Comparison of ENCODE assay signal across 9 cellular contexts in the genomic region with DNA sequence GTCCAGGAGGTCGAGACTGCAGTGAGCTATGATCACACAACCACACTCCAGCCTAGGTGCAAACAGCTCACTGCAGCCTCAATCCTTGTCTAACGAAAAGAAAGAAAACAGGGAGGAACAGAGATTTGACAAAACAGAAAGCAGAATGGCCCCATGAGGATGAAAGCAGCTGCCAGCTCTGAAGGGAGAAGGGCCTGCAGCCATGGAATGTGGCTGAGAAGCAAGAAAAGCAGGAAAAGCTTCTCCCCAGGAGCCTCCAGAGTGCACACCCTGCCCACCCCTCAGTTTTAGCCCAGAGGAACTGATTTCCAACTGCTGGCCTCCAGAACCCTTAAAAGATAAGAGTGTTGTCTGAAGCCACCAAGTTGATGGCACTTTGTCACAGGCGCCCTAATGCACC. TPM values are rescaled to one million over a fixed set of nuclear protein-coding genes. Genes with fewer than 3 reads are reported as not detected.
DNase-seq lines count a peak whose midpoint lies in the region; ATAC-seq and TF ChIP-seq lines count a peak whose summit lies in the region.
"Had no signal": no experiment of that assay in that cellular context is flagged by ENCODE, and none has a peak within 500 bp of the region (broad histone marks: within the 10 kb centered on the region; RNA-seq: fewer than 3 reads in every experiment).

No MANE protein-coding gene starts in this region.

- H3K4me3 ChIP-seq in muscle layer of colon (ENCODE audit: low read depth in 1 of 2, low read length in 2 of 2) (peak overlapping the region in 1 of 2 donors; percentile 39), vagina (no peak overlapping the region)

- no peaks in the 10 kb centered on the region for H3K36me3 ChIP-seq in muscle layer of colon (ENCODE audit: insufficient read depth, low read length)
- no peaks in the 10 kb centered on the region for H3K36me3 ChIP-seq in vagina

- no peaks in the 10 kb centered on the region for H3K9me3 Mint-ChIP-seq in activated naive CD4-positive, alpha-beta T cell treated with anti-CD3 and anti-CD28 coated beads, Interleukin-2, amount 10 ng/mL, durations not matched to agents 7 days and 5 days
- H3K9me3 Mint-ChIP-seq in central memory CD8-positive, alpha-beta T cell = no peaks in the 10 kb centered on the region

- H3K27ac ChIP-seq in muscle layer of colon (ENCODE audit: low read depth, low read length) = peak overlapping the region; percentile 93
- peak overlapping the region; percentile 92 for H3K27ac ChIP-seq in vagina

- H3K4me1 Mint-ChIP-seq in activated naive CD4-positive, alpha-beta T cell treated with anti-CD3 and anti-CD28 coated beads, Interleukin-2, amount 10 ng/mL, durations not matched to agents 7 days and 5 days = peaks cover 98% of the 10 kb centered on the region
- H3K4me1 Mint-ChIP-seq in central memory CD8-positive, alpha-beta T cell = peaks cover 89% of the 10 kb centered on the region

- no peak for DNase-seq in activated naive CD4-positive, alpha-beta T cell treated with anti-CD3 and anti-CD28 coated beads, Interleukin-2, amount 10 ng/mL, durations not matched to agents 7 days and 5 days
- DNase-seq in activated naive CD4-positive, alpha-beta T cell (lab: John Stamatoyannopoulos, UW) = no peak
- DNase-seq in central memory CD8-positive, alpha-beta T cell (ENCODE audit: low spot score in 2 of 2) = no peak
- DNase-seq in vagina (ENCODE audit: extremely low spot score in 2 of 2) (no peak), 8988T (no peak), HuH-7.5 (ENCODE audit: low spot score) (no peak), NCI-H524 (lab: John Stamatoyannopoulos, UW) (no peak)
- DNase-seq: NCI-H1694 had no signal

- H3K27me3 ChIP-seq in muscle layer of colon (ENCODE audit: control insufficient read depth in 1 of 2, insufficient read depth in 2 of 2, low read length in 2 of 2) (no peaks in the 10 kb centered on the region), vagina (no peaks in the 10 kb centered on the region)

- no peaks in the 10 kb centered on the region for H3K27me3 Mint-ChIP-seq in activated naive CD4-positive, alpha-beta T cell treated with anti-CD3 and anti-CD28 coated beads, Interleukin-2, amount 10 ng/mL, durations not matched to agents 7 days and 5 days
- no peaks in the 10 kb centered on the region for H3K27me3 Mint-ChIP-seq in central memory CD8-positive, alpha-beta T cell

- H3K4me1 ChIP-seq in muscle layer of colon (ENCODE audit: insufficient read depth, low read length) (peaks cover 87% of the 10 kb centered on the region), vagina (peaks cover 77% of the 10 kb centered on the region)

- CTCF ChIA-PET in activated naive CD4-positive, alpha-beta T cell treated with anti-CD3 and anti-CD28 coated beads, Interleukin-2, amount 10 ng/mL, durations not matched to agents 7 days and 5 days (lab: Charles Lee) = interaction anchor here (0.9 to 1.1 kb wide), 3 partner anchors 11 to 51 kb away, joined by 3 to 4 read pairs (median 3); no protein-coding TSS in a partner anchor

- no peak for TF ChIP-seq CTCF in vagina (IDR thresholded peaks at IDR 0.05)

- peak overlapping the region; percentile 93 for H3K27ac Mint-ChIP-seq in activated naive CD4-positive, alpha-beta T cell treated with anti-CD3 and anti-CD28 coated beads, Interleukin-2, amount 10 ng/mL, durations not matched to agents 7 days and 5 days
- peak overlapping the region; percentile 93 for H3K27ac Mint-ChIP-seq in central memory CD8-positive, alpha-beta T cell (ENCODE audit: low read depth)

- H3K9me3 ChIP-seq in muscle layer of colon (ENCODE audit: low read length) = no peaks in the 10 kb centered on the region
- H3K9me3 ChIP-seq in vagina = no peaks in the 10 kb centered on the region

- H3K4me3 Mint-ChIP-seq in activated naive CD4-positive, alpha-beta T cell treated with anti-CD3 and anti-CD28 coated beads, Interleukin-2, amount 10 ng/mL, durations not matched to agents 7 days and 5 days = peak overlapping the region; percentile 45
- peak overlapping the region; percentile 66 for H3K4me3 Mint-ChIP-seq in central memory CD8-positive, alpha-beta T cell

- peaks cover 53% of the 10 kb centered on the region for H3K36me3 Mint-ChIP-seq in activated naive CD4-positive, alpha-beta T cell treated with anti-CD3 and anti-CD28 coated beads, Interleukin-2, amount 10 ng/mL, durations not matched to agents 7 days and 5 days
- peaks cover 21% of the 10 kb centered on the region for H3K36me3 Mint-ChIP-seq in central memory CD8-positive, alpha-beta T cell (ENCODE audit: insufficient read depth)

- intact Hi-C loops in vagina (cut with DNase I) = no loop called here

- no peak overlapping the region for H3K9ac ChIP-seq in muscle layer of colon (ENCODE audit: low read length)

- TF ChIP-seq POLR2A in vagina (IDR thresholded peaks at IDR 0.05) = no peak

- ATAC-seq in central memory CD8-positive, alpha-beta T cell (replicated peaks; ENCODE audit: extremely low read depth, poor library complexity, severe bottlenecking) = no peak

RNA-seq across cellular contexts. Expression of gene ESYT2, which starts 13.0 kb away (rescaled TPM):
- total RNA-seq in vagina = 82.5 TPM

RNA-seq across cellular contexts. Expression of gene DYNC2I1, which starts 40.1 kb away (rescaled TPM):
- total RNA-seq in vagina = 22.3 TPM
